34 cellular contexts compared by ENCODE assay signal in genomic region chr15:65688462-65688861, GRCh38.
"Had no signal": no experiment of that assay in that cellular context is flagged by ENCODE, and none has a peak within 500 bp of the region (broad histone marks: within the 10 kb centered on the region; RNA-seq: fewer than 3 reads in every experiment).

No MANE protein-coding gene starts in this region.

- H3K4me3 Mint-ChIP-seq: activated B cell treated with CpG ODN at 0.5 μM for 24 hours; activated CD4-positive, alpha-beta memory T cell treated with anti-CD3 and anti-CD28 coated beads for 36 hours; activated T-cell treated with anti-CD3 and anti-CD28 coated beads, Interleukin-2, amount 50 U/mL, for 72 hours; activated T-helper 17 cell treated with anti-CD3 and anti-CD28 coated beads, Interleukin-2, amount 50 U/mL, for 72 hours had no signal

- H3K27ac Mint-ChIP-seq: activated B cell treated with CpG ODN at 0.5 μM for 24 hours; activated CD4-positive, alpha-beta memory T cell treated with anti-CD3 and anti-CD28 coated beads for 36 hours; activated naive CD4-positive, alpha-beta T cell treated with anti-CD3 and anti-CD28 coated beads, Interleukin-2, amount 50 U/mL, for 72 hours; activated T-cell treated with anti-CD3 and anti-CD28 coated beads, Interleukin-2, amount 50 U/mL, for 72 hours; activated T-helper 17 cell treated with anti-CD3 and anti-CD28 coated beads, Interleukin-2, amount 50 U/mL, for 72 hours had no signal

- ATAC-seq: activated naive CD4-positive, alpha-beta T cell treated with anti-CD3 and anti-CD28 coated beads, Interleukin-2, amount 50 U/mL, for 72 hours; activated T-cell treated with anti-CD3 and anti-CD28 coated beads, Interleukin-2, amount 50 U/mL, for 72 hours; activated T-helper 17 cell treated with anti-CD3 and anti-CD28 coated beads, Interleukin-2, amount 50 U/mL, for 72 hours; PC-3; Right ventricle myocardium inferior; SK-N-SH treated with all-trans-retinoic acid at 6 μM for 48 hours had no signal

- DNase-seq: activated B cell treated with CpG ODN at 0.5 μM for 24 hours; activated CD4-positive, alpha-beta memory T cell treated with anti-CD3 and anti-CD28 coated beads for 36 hours; activated CD4-positive, alpha-beta T cell treated with anti-CD3 and anti-CD28 coated beads for 4 hours; activated CD4-positive, alpha-beta T cell treated with anti-CD3 and anti-CD28 coated beads, Interleukin-2, amount 50 U/mL, for 1 hour; activated CD4-positive, CD25-positive, alpha-beta regulatory T cell treated with anti-CD3 and anti-CD28 coated beads, Interleukin-2, amount 50 U/mL, for 72 hours; activated CD8-positive, alpha-beta memory T cell treated with anti-CD3 and anti-CD28 coated beads, Interleukin-2, amount 50 U/mL, for 4 hours; activated gamma-delta T cell; activated naive CD4-positive, alpha-beta T cell treated with Interleukin-2 at 50 U/mL for 16 hours; activated T-cell treated with anti-CD3 and anti-CD28 coated beads, Interleukin-2, amount 50 U/mL, for 72 hours; amniotic stem cell; aorta; brain microvascular endothelial cell; central memory CD4-positive, alpha-beta T cell; NCI-H1048; NCI-H1105 treated with DMSO at 0.1 percent for 48 hours; NCI-H1436; NCI-H1694; NCI-H1930; NCI-H2081 treated with DMSO at 0.1 percent for 48 hours; NCI-H345; NCI-H510A; NCI-H526; NCI-H748 treated with DMSO at 0.1 percent for 48 hours; NK-92 treated with Interleukin-12 subunit alpha and Interleukin-12 subunit beta, amount 100 ng/mL, for 24 hours; PC-3; Peyer's patch; SIG-M5; T-helper 1 cell; T-helper 9 cell had no signal

- H3K4me1 Mint-ChIP-seq: activated T-helper 17 cell treated with anti-CD3 and anti-CD28 coated beads, Interleukin-2, amount 50 U/mL, for 72 hours had no signal

- H3K27me3 Mint-ChIP-seq: activated B cell treated with CpG ODN at 0.5 μM for 24 hours; activated CD4-positive, alpha-beta memory T cell treated with anti-CD3 and anti-CD28 coated beads for 36 hours; activated T-helper 17 cell treated with anti-CD3 and anti-CD28 coated beads, Interleukin-2, amount 50 U/mL, for 72 hours had no signal

- H3K9me3 Mint-ChIP-seq: activated B cell treated with CpG ODN at 0.5 μM for 24 hours; activated CD4-positive, alpha-beta memory T cell treated with anti-CD3 and anti-CD28 coated beads for 36 hours; activated T-cell treated with anti-CD3 and anti-CD28 coated beads, Interleukin-2, amount 50 U/mL, for 72 hours; activated T-helper 17 cell treated with anti-CD3 and anti-CD28 coated beads, Interleukin-2, amount 50 U/mL, for 72 hours had no signal

- FAIRE-seq: colon had no signal
